Comparison of ENCODE assay signal across 21 cellular contexts in the genomic region with DNA sequence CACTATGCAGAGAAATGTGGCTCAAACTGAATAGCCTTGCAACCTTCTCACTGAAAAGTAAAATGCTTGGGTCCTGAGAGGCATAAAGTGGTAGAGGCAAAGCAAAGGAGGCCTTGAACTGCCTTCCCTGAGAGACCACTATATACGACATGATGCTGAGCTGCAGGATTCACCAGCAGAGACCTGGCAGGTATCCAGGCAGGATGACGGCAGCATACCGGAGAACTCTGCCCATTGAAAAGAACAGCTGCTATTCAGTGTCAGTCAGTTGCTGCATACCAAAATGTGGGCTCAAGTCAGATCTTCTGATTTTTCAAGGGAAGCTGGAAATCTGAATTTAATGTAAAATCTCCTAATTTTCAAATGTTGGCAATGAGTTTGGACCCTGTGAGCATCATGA.
DNase-seq lines count a peak whose midpoint lies in the region; ATAC-seq, FAIRE-seq and TF ChIP-seq lines count a peak whose summit lies in the region.
"Had no signal": no experiment of that assay in that cellular context is flagged by ENCODE, and none has a peak within 500 bp of the region (broad histone marks: within the 10 kb centered on the region; RNA-seq: fewer than 3 reads in every experiment).

No MANE protein-coding gene starts in this region.

- FAIRE-seq in urothelium cell line (lab: Jason Lieb, UNC), result no peak

- CTCF ChIA-PET in PC-3 (lab: Charles Lee), result no interaction called here

- no peaks in the 10 kb centered on the region for H3F3A ChIP-seq in PC-3 (ENCODE audit: low read length, unreplicated experiment)

- no peaks in the 10 kb centered on the region for H4K20me1 ChIP-seq in PC-3 (ENCODE audit: low read length)

- H3K36me3 ChIP-seq in SJCRH30 (no peaks in the 10 kb centered on the region), left ventricle myocardium inferior (no peaks in the 10 kb centered on the region), PC-3 (ENCODE audit: low read depth, low read length) (no peaks in the 10 kb centered on the region)
- no peaks in the 10 kb centered on the region for H3K36me3 ChIP-seq in effector memory CD4-positive, alpha-beta T cell (ENCODE audit: control insufficient read depth, insufficient read depth, low read length)
- H3K36me3 ChIP-seq: transverse colon had no signal

- H3K4me3 Mint-ChIP-seq in activated CD4-positive, alpha-beta T cell treated with anti-CD3 and anti-CD28 coated beads, Interleukin-2, amount 10 ng/mL, durations not matched to agents 24 days and 14 days, result no peak overlapping the region
- H3K4me3 Mint-ChIP-seq: activated T-cell treated with anti-CD3 and anti-CD28 coated beads, Interleukin-2, amount 50 U/mL, for 24 hours; CD4-positive, alpha-beta T cell had no signal

- BruUV-seq in PC-3 (replicated peaks; lab: Mats Ljungman, UMichigan), result no TSS peak

- intact Hi-C loops in activated CD4-positive, alpha-beta T cell treated with anti-CD3 and anti-CD28 coated beads, Interleukin-2, amount 10 ng/mL, durations not matched to agents 24 days and 14 days (cut with micrococcal nuclease), result no loop called here
- intact Hi-C loops in left ventricle myocardium inferior (cut with micrococcal nuclease), result no loop called here
- intact Hi-C loops in PC-3 (cut with micrococcal nuclease), result no loop called here

- H3K27ac Mint-ChIP-seq in activated CD4-positive, alpha-beta T cell treated with anti-CD3 and anti-CD28 coated beads, Interleukin-2, amount 10 ng/mL, durations not matched to agents 24 days and 14 days, result no peak overlapping the region
- H3K27ac Mint-ChIP-seq: activated naive CD4-positive, alpha-beta T cell treated with anti-CD3 and anti-CD28 coated beads, Interleukin-2, amount 50 U/mL, for 72 hours; activated T-cell treated with anti-CD3 and anti-CD28 coated beads, Interleukin-2, amount 50 U/mL, for 24 hours; CD4-positive, alpha-beta T cell had no signal

- ATAC-seq in PC-3, result no peak
- ATAC-seq: Panc1 had no signal

- no peaks in the 10 kb centered on the region for H3K9me3 ChIP-seq in SJCRH30 (replicated peaks)
- H3K9me3 ChIP-seq in left ventricle myocardium inferior (replicated peaks), result no peaks in the 10 kb centered on the region
- H3K9me3 ChIP-seq in PC-3 (ENCODE audit: low read length), result no peaks in the 10 kb centered on the region
- H3K9me3 ChIP-seq in effector memory CD4-positive, alpha-beta T cell (ENCODE audit: control insufficient read depth, low read length), result no peaks in the 10 kb centered on the region
- H3K9me3 ChIP-seq: transverse colon had no signal

- no peak overlapping the region for H3K9ac ChIP-seq in PC-3 (ENCODE audit: low read length)

- no peak overlapping the region for H3K4me2 ChIP-seq in PC-3 (ENCODE audit: low read length)
- H3K4me2 ChIP-seq: smooth muscle cell had no signal

- no peak overlapping the region for H2AFZ ChIP-seq in PC-3 (ENCODE audit: low read length)

- H3K27me3 ChIP-seq in SJCRH30, result no peaks in the 10 kb centered on the region
- no peaks in the 10 kb centered on the region for H3K27me3 ChIP-seq in left ventricle myocardium inferior (ENCODE audit: low read depth)
- no peaks in the 10 kb centered on the region for H3K27me3 ChIP-seq in PC-3 (ENCODE audit: low read length)
- H3K27me3 ChIP-seq in effector memory CD4-positive, alpha-beta T cell (replicated peaks; ENCODE audit: control insufficient read depth, insufficient read depth, low read length, poor library complexity, severe bottlenecking), result no peaks in the 10 kb centered on the region
- H3K27me3 ChIP-seq: transverse colon had no signal

- H3K9me3 Mint-ChIP-seq in activated CD4-positive, alpha-beta T cell treated with anti-CD3 and anti-CD28 coated beads, Interleukin-2, amount 10 ng/mL, durations not matched to agents 24 days and 14 days, result peaks cover 15% of the 10 kb centered on the region
- H3K9me3 Mint-ChIP-seq: activated T-cell treated with anti-CD3 and anti-CD28 coated beads, Interleukin-2, amount 50 U/mL, for 24 hours; CD4-positive, alpha-beta T cell had no signal

- H3K79me2 ChIP-seq in PC-3 (ENCODE audit: low read length), result no peaks in the 10 kb centered on the region

- TF ChIP-seq CTCF in left ventricle myocardium inferior (IDR thresholded peaks at IDR 0.05; ENCODE audit: borderline replicate concordance) (no peak), PC-3 (conservative IDR thresholded peaks at IDR 0.05; ENCODE audit: low read depth, low read length) (no peak)

- H3K27ac ChIP-seq in SJCRH30, result no peak overlapping the region
- H3K27ac ChIP-seq in left ventricle myocardium inferior (replicated peaks), result no peak overlapping the region
- no peak overlapping the region for H3K27ac ChIP-seq in PC-3 (ENCODE audit: low read length)
- no peak overlapping the region for H3K27ac ChIP-seq in effector memory CD4-positive, alpha-beta T cell (ENCODE audit: insufficient read depth, low read length, poor library complexity, severe bottlenecking)
- H3K27ac ChIP-seq: HL-60, transverse colon had no signal

- no peaks in the 10 kb centered on the region for H3K9me2 ChIP-seq in PC-3 (replicated peaks; ENCODE audit: low read length)

- POLR2A ChIA-PET in PC-3 (lab: Charles Lee; ENCODE audit: unreplicated experiment), result no interaction called here

- H3K4me1 Mint-ChIP-seq in activated CD4-positive, alpha-beta T cell treated with anti-CD3 and anti-CD28 coated beads, Interleukin-2, amount 10 ng/mL, durations not matched to agents 24 days and 14 days, result peaks cover 26% of the 10 kb centered on the region

- peaks cover 4% of the 10 kb centered on the region for H3K27me3 Mint-ChIP-seq in activated CD4-positive, alpha-beta T cell treated with anti-CD3 and anti-CD28 coated beads, Interleukin-2, amount 10 ng/mL, durations not matched to agents 24 days and 14 days
- H3K27me3 Mint-ChIP-seq: activated T-cell treated with anti-CD3 and anti-CD28 coated beads, Interleukin-2, amount 50 U/mL, for 24 hours; CD4-positive, alpha-beta T cell had no signal

- DNase-seq in activated CD4-positive, alpha-beta T cell treated with anti-CD3 and anti-CD28 coated beads, Interleukin-2, amount 10 ng/mL, durations not matched to agents 24 days and 14 days, result peak; percentile 12
- DNase-seq in activated CD4-positive, alpha-beta T cell treated with anti-CD3 and anti-CD28 coated beads for 1 hour, result no peak
- DNase-seq in SJCRH30 (peak; percentile 84 to 86), left ventricle myocardium inferior (peak; percentile 16), urothelium cell line (ENCODE audit: low spot score) (peak; percentile 65), PC-3 (no peak), middle frontal gyrus (ENCODE audit: extremely low spot score, low spot score) (no peak)
- no peak for DNase-seq in effector memory CD4-positive, alpha-beta T cell
- DNase-seq: activated CD4-positive, alpha-beta T cell treated with anti-CD3 and anti-CD28 coated beads, Interleukin-2, amount 50 U/mL, for 48 hours; activated T-cell treated with anti-CD3 and anti-CD28 coated beads, Interleukin-2, amount 50 U/mL, for 24 hours; CD4-positive, alpha-beta T cell; GOT3; KBM-7; kidney glomerular epithelial cell; NCI-H1436; NCI-H524 treated with DMSO at 0.1 percent for 48 hours; transverse colon had no signal

- H3K4me3 ChIP-seq in SJCRH30 (no peak overlapping the region), left ventricle myocardium inferior (no peak overlapping the region), PC-3 (ENCODE audit: low read length) (no peak overlapping the region)
- H3K4me3 ChIP-seq in effector memory CD4-positive, alpha-beta T cell (ENCODE audit: insufficient read depth, low read depth, low read length, poor library complexity, severe bottlenecking), result no peak overlapping the region
- H3K4me3 ChIP-seq: smooth muscle cell, transverse colon had no signal

- H3K4me1 ChIP-seq in SJCRH30, result peaks cover 23% of the 10 kb centered on the region
- no peaks in the 10 kb centered on the region for H3K4me1 ChIP-seq in left ventricle myocardium inferior
- 0 out of 2 replicates have a peak, but pooled peaks cover 7% of the 10 kb centered on the region for H3K4me1 ChIP-seq in PC-3 (ENCODE audit: insufficient read depth, low read length)
- peaks cover 3% of the 10 kb centered on the region for H3K4me1 ChIP-seq in effector memory CD4-positive, alpha-beta T cell (ENCODE audit: control insufficient read depth, insufficient read depth, low read length, poor library complexity, severe bottlenecking)

- no peaks in the 10 kb centered on the region for H3K36me3 Mint-ChIP-seq in activated CD4-positive, alpha-beta T cell treated with anti-CD3 and anti-CD28 coated beads, Interleukin-2, amount 10 ng/mL, durations not matched to agents 24 days and 14 days (ENCODE audit: low read depth)
- H3K36me3 Mint-ChIP-seq: activated naive CD4-positive, alpha-beta T cell treated with anti-CD3 and anti-CD28 coated beads, Interleukin-2, amount 50 U/mL, for 72 hours had no signal

Comparison
In these comparisons a context has a peak if more than half of its experiments do, and no peak if none do; other contexts are left out.
1. DNase-seq: peak in activated CD4-positive, alpha-beta T cell treated with anti-CD3 and anti-CD28 coated beads, Interleukin-2, amount 10 ng/mL, durations not matched to agents 24 days and 14 days (single experiment), SJCRH30 (2 of 2), left ventricle myocardium inferior (single experiment) and urothelium cell line (single experiment); none in activated CD4-positive, alpha-beta T cell treated with anti-CD3 and anti-CD28 coated beads for 1 hour (single experiment), PC-3 (single experiment), middle frontal gyrus (single experiment) and effector memory CD4-positive, alpha-beta T cell (0 of 3).